Comparison of ENCODE assay signal across 18 cellular contexts in the genomic region with DNA sequence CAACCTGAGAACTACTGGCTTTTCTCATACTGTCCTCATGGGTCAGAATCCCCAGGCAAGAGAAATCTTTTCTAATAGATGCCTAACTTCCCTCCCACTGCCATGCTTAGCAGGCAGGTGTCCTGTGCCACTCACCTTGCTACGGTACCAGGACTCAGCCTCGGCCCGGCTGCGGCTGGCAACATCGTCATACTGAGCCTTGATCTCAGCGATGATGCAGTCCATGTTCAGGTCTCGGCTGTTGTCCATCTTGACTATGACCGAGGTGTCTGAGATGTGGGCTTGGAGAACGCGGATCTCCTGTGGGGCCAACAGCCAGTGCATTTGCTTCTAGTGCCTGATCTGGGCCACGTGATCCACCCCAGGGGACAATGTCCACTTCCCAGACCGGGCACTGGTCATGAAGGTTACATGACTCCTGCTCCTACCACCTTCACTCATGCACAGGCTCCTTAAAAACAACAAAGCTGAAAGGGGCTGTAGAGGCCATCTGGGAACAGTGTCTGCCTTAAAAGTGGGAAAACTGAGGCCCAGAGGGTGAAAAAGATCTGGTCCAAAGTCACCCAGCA. TPM values are rescaled to one million over a fixed set of nuclear protein-coding genes. Genes with fewer than 3 reads are reported as not detected.
A peak's percentile ranks its signal among the peaks of the same experiment; 100 is the strongest.
DNase-seq lines count a peak whose midpoint lies in the region; ATAC-seq and TF ChIP-seq lines count a peak whose summit lies in the region.
"Had no signal": no experiment of that assay in that cellular context is flagged by ENCODE, and none has a peak within 500 bp of the region (broad histone marks: within the 10 kb centered on the region; RNA-seq: fewer than 3 reads in every experiment).

No MANE protein-coding gene starts in this region.

- intact Hi-C loops in spleen (cut with DNase I; ENCODE audit: low total_unique reads), result no loop called here

- H3K4me2 ChIP-seq in mesenchymal stem cell (ENCODE audit: low read length, poor library complexity, severe bottlenecking), result no peak overlapping the region

- 90% methylated on average over 12 of the region's 12 CpGs for WGBS in mesenchymal stem cell
- 86 to 96% (median 91%) methylated on average over 12 of the region's 12 CpGs for WGBS in spleen, 5 donors

- no peak overlapping the region for H2AFZ ChIP-seq in mesenchymal stem cell (ENCODE audit: low read depth, low read length)
- H2AFZ ChIP-seq: GM23248 had no signal

- H3K14ac ChIP-seq in mesenchymal stem cell (ENCODE audit: low read length in 2 of 2), result peak overlapping the region in 1 of 2 experiments; percentile 72

- no peak overlapping the region for H4K8ac ChIP-seq in mesenchymal stem cell (ENCODE audit: low read length)

- H3K36me3 ChIP-seq in RWPE2 (ENCODE audit: low read depth) (no peaks in the 10 kb centered on the region), mesenchymal stem cell (ENCODE audit: control insufficient read depth in 1 of 2, insufficient read depth in 2 of 2, low read depth in 1 of 2, low read length in 2 of 2) (no peaks in the 10 kb centered on the region), spleen (no peaks in the 10 kb centered on the region)
- H3K36me3 ChIP-seq: BE2C, HAP-1 had no signal

- H2BK120ac ChIP-seq in mesenchymal stem cell (ENCODE audit: low read depth, low read length), result no peak overlapping the region

- no peak overlapping the region for H3K4ac ChIP-seq in mesenchymal stem cell (ENCODE audit: low read depth in 1 of 2, low read length in 2 of 2)

- TF ChIP-seq POLR2A in spleen (IDR thresholded peaks at IDR 0.05) (no peak), erythroblast (IDR thresholded peaks at IDR 0.05; ENCODE audit: low read length) (no peak)

- no peak overlapping the region for H3K4me3 ChIP-seq in RWPE2 (ENCODE audit: severe bottlenecking)
- H3K4me3 ChIP-seq in mesenchymal stem cell (ENCODE audit: insufficient read depth in 1 of 2, low read depth in 1 of 2, low read length in 2 of 2), result no peak overlapping the region
- no peak overlapping the region for H3K4me3 ChIP-seq in spleen
- H3K4me3 ChIP-seq: GM23248, HAP-1 had no signal

- no peaks in the 10 kb centered on the region for H3K9me3 ChIP-seq in RWPE2 (ENCODE audit: severe bottlenecking)
- no peaks in the 10 kb centered on the region for H3K9me3 ChIP-seq in mesenchymal stem cell (ENCODE audit: control insufficient read depth, low read length)
- no peaks in the 10 kb centered on the region for H3K9me3 ChIP-seq in spleen
- H3K9me3 ChIP-seq: BE2C, HAP-1 had no signal

- TF ChIP-seq CTCF in RWPE2 (IDR thresholded peaks at IDR 0.05; ENCODE audit: poor library complexity, severe bottlenecking) (no peak), spleen (IDR thresholded peaks at IDR 0.05 in 8 of 11, conservative IDR thresholded peaks at IDR 0.05 in 3 of 11) (no peak)

- no peaks in the 10 kb centered on the region for H3K4me1 ChIP-seq in RWPE2 (ENCODE audit: insufficient read depth, poor library complexity, severe bottlenecking)
- H3K4me1 ChIP-seq in mesenchymal stem cell (ENCODE audit: control insufficient read depth, insufficient read depth, low read depth, low read length), result no peaks in the 10 kb centered on the region
- peaks cover 5 to 18% (median 12%) of the 10 kb centered on the region in 6 donors for H3K4me1 ChIP-seq in spleen
- H3K4me1 ChIP-seq: BE2C, HAP-1 had no signal

- peak overlapping the region; percentile 15 for H2BK15ac ChIP-seq in mesenchymal stem cell (ENCODE audit: low read depth, poor library complexity, severe bottlenecking)

- no peak overlapping the region for H3K23ac ChIP-seq in mesenchymal stem cell (ENCODE audit: low read length in 2 of 2)

- no peak overlapping the region for H3K18ac ChIP-seq in mesenchymal stem cell (ENCODE audit: low read depth in 1 of 2, low read length in 2 of 2)

- H2BK5ac ChIP-seq in mesenchymal stem cell (ENCODE audit: low read depth, low read length, poor library complexity, severe bottlenecking), result no peak overlapping the region

- H3K79me1 ChIP-seq in mesenchymal stem cell (replicated peaks; ENCODE audit: low read length, poor library complexity, severe bottlenecking), result no peaks in the 10 kb centered on the region

- H3K9ac ChIP-seq in mesenchymal stem cell (ENCODE audit: low read length), result no peak overlapping the region
- H3K9ac ChIP-seq: GM23248 had no signal

- no peak overlapping the region for H2BK12ac ChIP-seq in mesenchymal stem cell (ENCODE audit: low read length in 2 of 2)

- ATAC-seq in RWPE2 (ENCODE audit: low read depth) (no peak), left lobe of liver (peak; percentile 94)

- H4K91ac ChIP-seq in mesenchymal stem cell (ENCODE audit: low read length), result no peak overlapping the region

- H2AK5ac ChIP-seq in mesenchymal stem cell (ENCODE audit: low read length, severe bottlenecking), result no peak overlapping the region

- H3K27ac ChIP-seq in RWPE2 (ENCODE audit: poor library complexity, severe bottlenecking), result no peak overlapping the region
- no peak overlapping the region for H3K27ac ChIP-seq in mesenchymal stem cell (ENCODE audit: low read length, poor library complexity, severe bottlenecking)
- H3K27ac ChIP-seq in spleen, result no peak overlapping the region
- H3K27ac ChIP-seq: GM23248 had no signal

- DNase-seq in RWPE2 (ENCODE audit: low spot score), result peak; percentile 31
- peak; percentile 75 for DNase-seq in left lobe of liver (ENCODE audit: low spot score)
- DNase-seq in mesenchymal stem cell, result no peak
- DNase-seq in spleen, result peak; percentile 51
- DNase-seq in erythroblast (lab: John Stamatoyannopoulos, UW), result no peak
- DNase-seq in CD1c-positive myeloid dendritic cell (ENCODE audit: extremely low spot score), result no peak
- DNase-seq in stimulated activated CD4-positive, alpha-beta T cell treated with anti-CD3 and anti-CD28 coated beads, Interleukin-2, amount 100 ng/mL, for 24 hours, result no peak
- DNase-seq: ACHN; BE2C; C1 segment of cervical spinal cord; CD4-positive, alpha-beta memory T cell; DMS153; GDM1; GM23248 had no signal

- no peaks in the 10 kb centered on the region for H3K27me3 ChIP-seq in RWPE2 (ENCODE audit: insufficient read depth, poor library complexity, severe bottlenecking)
- peaks cover 54 to 78% of the 10 kb centered on the region in 2 experiments for H3K27me3 ChIP-seq in mesenchymal stem cell (ENCODE audit: control insufficient read depth in 1 of 2, insufficient read depth in 1 of 2, low read length in 2 of 2)
- peaks cover 0 to 13% (median 0%) of the 10 kb centered on the region in 7 donors for H3K27me3 ChIP-seq in spleen (replicated peaks in 1 of 7)

RNA-seq across cellular contexts. Expression of a gene that starts 4.1 kb away (rescaled TPM):
- total RNA-seq in left lobe of liver (not detected), spleen (under 1 TPM in 1 of 7 donors, not detected in 6; 0.52 TPM)
- not detected for polyA plus RNA-seq in mesenchymal stem cell (2013, experiment 1 of 2)
- polyA plus RNA-seq in mesenchymal stem cell (2013, experiment 2 of 2), result not detected
- not detected for polyA plus RNA-seq in spleen
- total RNA-seq: CD4-positive, alpha-beta memory T cell; GM23248; H4; HT-29 had no signal
- polyA plus RNA-seq: CD4-positive, alpha-beta memory T cell; GM23248 had no signal

RNA-seq across cellular contexts. Expression of a gene that starts 22.3 kb away (rescaled TPM):
- total RNA-seq in left lobe of liver (not detected), spleen (under 1 TPM in 1 of 7 donors, not detected in 6; 0.52 TPM)
- polyA plus RNA-seq in mesenchymal stem cell (2013, experiment 1 of 2), result not detected
- not detected for polyA plus RNA-seq in mesenchymal stem cell (2013, experiment 2 of 2)
- polyA plus RNA-seq in spleen, result not detected
- total RNA-seq: CD4-positive, alpha-beta memory T cell; Daoy; GM23248; H4; HT-29 had no signal
- polyA plus RNA-seq: CD4-positive, alpha-beta memory T cell; GM23248 had no signal

RNA-seq across cellular contexts. Expression of a gene that starts 42.0 kb away (rescaled TPM):
- not detected for total RNA-seq in left lobe of liver
- polyA plus RNA-seq in mesenchymal stem cell (2013, experiment 1 of 2), result not detected
- polyA plus RNA-seq in mesenchymal stem cell (2013, experiment 2 of 2), result not detected
- not detected for total RNA-seq in spleen
- not detected for polyA plus RNA-seq in spleen
- total RNA-seq: CD4-positive, alpha-beta memory T cell; Daoy; GM23248; H4 had no signal
- polyA plus RNA-seq: CD4-positive, alpha-beta memory T cell; GM23248 had no signal

RNA-seq across cellular contexts. Expression of a gene that starts 42.9 kb away (rescaled TPM):
- total RNA-seq in left lobe of liver, result not detected
- not detected for polyA plus RNA-seq in mesenchymal stem cell (2013, experiment 1 of 2)
- not detected for polyA plus RNA-seq in mesenchymal stem cell (2013, experiment 2 of 2)
- not detected for total RNA-seq in spleen
- under 1 TPM in 1 of 3 donors, not detected in 2; 0.04 TPM for polyA plus RNA-seq in spleen
- total RNA-seq: CD4-positive, alpha-beta memory T cell; Daoy; GM23248; H4; HT-29 had no signal
- polyA plus RNA-seq: CD4-positive, alpha-beta memory T cell; GM23248 had no signal

Comparison
In these comparisons a context has a peak if more than half of its experiments do, and no peak if none do; other contexts are left out.
1. DNase-seq: peak in RWPE2 (single experiment), left lobe of liver (single experiment) and spleen (single experiment); none in mesenchymal stem cell (single experiment), erythroblast (0 of 2), CD1c-positive myeloid dendritic cell (single experiment) and stimulated activated CD4-positive, alpha-beta T cell treated with anti-CD3 and anti-CD28 coated beads, Interleukin-2, amount 100 ng/mL, for 24 hours (0 of 2).